ENCODE assay signal across 11 cellular contexts in the genomic region with DNA sequence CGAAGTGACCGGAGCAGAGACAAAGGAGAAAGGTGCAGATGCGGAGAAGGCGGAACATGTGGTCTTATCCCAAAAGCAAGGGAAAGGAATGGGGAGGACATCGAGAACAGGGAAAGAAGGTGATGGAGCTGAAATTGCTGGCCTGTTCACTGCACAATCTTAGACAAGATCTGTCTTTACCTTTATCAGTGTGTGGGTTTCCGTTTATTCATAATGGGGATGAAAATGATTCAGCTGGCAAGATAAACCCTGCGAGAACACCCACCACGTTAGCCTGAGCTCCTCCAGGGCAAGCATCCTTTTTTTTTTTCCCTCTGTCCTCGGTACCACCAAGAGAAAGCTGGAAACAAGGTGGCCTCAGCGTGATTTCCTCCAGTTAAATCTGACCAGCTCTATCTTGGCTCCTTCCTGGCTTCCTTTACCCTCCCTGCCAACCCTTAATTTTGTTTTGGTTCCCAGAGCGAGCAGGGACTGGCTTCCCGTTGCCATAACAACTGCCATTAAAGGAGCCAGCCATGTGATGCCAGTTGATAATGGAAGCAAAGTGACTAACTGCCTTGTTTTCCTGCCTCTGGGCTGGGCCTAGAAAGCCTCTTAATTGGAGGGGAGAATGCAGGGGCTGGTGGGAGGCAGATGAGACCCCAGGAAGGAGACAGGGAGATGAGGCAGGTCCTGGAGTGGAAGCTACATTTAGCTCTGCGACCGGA. TPM values are rescaled to one million over a fixed set of nuclear protein-coding genes. Genes with fewer than 3 reads are reported as not detected.
A peak's percentile ranks its signal among the peaks of the same experiment; 100 is the strongest.
DNase-seq lines count a peak whose midpoint lies in the region; ATAC-seq and TF ChIP-seq lines count a peak whose summit lies in the region.
"Had no signal": no experiment of that assay in that cellular context is flagged by ENCODE, and none has a peak within 500 bp of the region (broad histone marks: within the 10 kb centered on the region; RNA-seq: fewer than 3 reads in every experiment).

No MANE protein-coding gene starts in this region.

- H3K9me3 Mint-ChIP-seq in activated naive CD4-positive, alpha-beta T cell treated with anti-CD3 and anti-CD28 coated beads, Interleukin-2, amount 10 ng/mL, durations not matched to agents 7 days and 5 days, result peaks cover 3% of the 10 kb centered on the region

- no peak overlapping the region for H3K4me3 ChIP-seq in esophagus muscularis mucosa
- H3K4me3 ChIP-seq in rectal smooth muscle tissue (ENCODE audit: low read length), result no peak overlapping the region

- no peak for ATAC-seq in GM18870 (IDR thresholded peaks at IDR 0.05; ENCODE audit: unreplicated experiment)
- ATAC-seq in GM18520 (IDR thresholded peaks at IDR 0.05; ENCODE audit: unreplicated experiment), result no peak

- H3K36me3 ChIP-seq in esophagus muscularis mucosa (no peaks in the 10 kb centered on the region), rectal smooth muscle tissue (ENCODE audit: control insufficient read depth, insufficient read depth, low read length) (no peaks in the 10 kb centered on the region)

- H3K27me3 ChIP-seq in esophagus muscularis mucosa (no peaks in the 10 kb centered on the region), rectal smooth muscle tissue (ENCODE audit: control insufficient read depth, insufficient read depth, low read length) (no peaks in the 10 kb centered on the region)

- H3K27me3 Mint-ChIP-seq in activated naive CD4-positive, alpha-beta T cell treated with anti-CD3 and anti-CD28 coated beads, Interleukin-2, amount 10 ng/mL, durations not matched to agents 7 days and 5 days, result peaks cover 30% of the 10 kb centered on the region

- TF ChIP-seq EP300 in esophagus muscularis mucosa (IDR thresholded peaks at IDR 0.05), result no peak

- TF ChIP-seq CTCF in esophagus muscularis mucosa (IDR thresholded peaks at IDR 0.05), result no peak

- peaks cover 37 to 57% (median 53%) of the 10 kb centered on the region in 4 donors for H3K4me1 ChIP-seq in esophagus muscularis mucosa
- H3K4me1 ChIP-seq in rectal smooth muscle tissue (ENCODE audit: control insufficient read depth, insufficient read depth, low read length), result peaks cover 12% of the 10 kb centered on the region

- no peak overlapping the region for H3K4me3 Mint-ChIP-seq in activated naive CD4-positive, alpha-beta T cell treated with anti-CD3 and anti-CD28 coated beads, Interleukin-2, amount 10 ng/mL, durations not matched to agents 7 days and 5 days
- H3K4me3 Mint-ChIP-seq: naive B cell had no signal

- intact Hi-C loops in esophagus muscularis mucosa (cut with DNase I), result no loop called here

- peaks cover 3% of the 10 kb centered on the region for H3K4me1 Mint-ChIP-seq in activated naive CD4-positive, alpha-beta T cell treated with anti-CD3 and anti-CD28 coated beads, Interleukin-2, amount 10 ng/mL, durations not matched to agents 7 days and 5 days

- no peaks in the 10 kb centered on the region for H3K36me3 Mint-ChIP-seq in activated naive CD4-positive, alpha-beta T cell treated with anti-CD3 and anti-CD28 coated beads, Interleukin-2, amount 10 ng/mL, durations not matched to agents 7 days and 5 days
- H3K36me3 Mint-ChIP-seq: naive B cell had no signal

- no peak for TF ChIP-seq POLR2A in esophagus muscularis mucosa (IDR thresholded peaks at IDR 0.05; ENCODE audit: low read depth)

- DNase-seq in H4 (ENCODE audit: low spot score) (peak; percentile 58), NCI-H748 (lab: John Stamatoyannopoulos, UW; ENCODE audit: unreplicated experiment) (peak; percentile 91), esophagus muscularis mucosa (ENCODE audit: extremely low spot score) (no peak)
- no peak for DNase-seq in activated naive CD4-positive, alpha-beta T cell treated with anti-CD3 and anti-CD28 coated beads, Interleukin-2, amount 10 ng/mL, durations not matched to agents 7 days and 5 days
- DNase-seq in effector CD4-positive, alpha-beta T cell, result no peak
- DNase-seq: activated naive CD4-positive, alpha-beta T cell treated with Interleukin-2 at 50 U/mL for 16 hours; naive B cell; NCI-H2171 treated with DMSO at 0.1 percent for 48 hours had no signal

- WGBS in esophagus muscularis mucosa, result 63% methylated on average over 14 of the region's 14 CpGs

- CTCF ChIA-PET in activated naive CD4-positive, alpha-beta T cell treated with anti-CD3 and anti-CD28 coated beads, Interleukin-2, amount 10 ng/mL, durations not matched to agents 7 days and 5 days (lab: Charles Lee), result interaction anchor here (1.0 kb wide), 1 partner anchor 40 kb away, joined by 3 read pairs; no protein-coding TSS in a partner anchor

- no peak overlapping the region for H3K9ac ChIP-seq in rectal smooth muscle tissue (ENCODE audit: low read length)

- H3K27ac Mint-ChIP-seq in activated naive CD4-positive, alpha-beta T cell treated with anti-CD3 and anti-CD28 coated beads, Interleukin-2, amount 10 ng/mL, durations not matched to agents 7 days and 5 days, result no peak overlapping the region

- H3K27ac ChIP-seq in esophagus muscularis mucosa (replicated peaks in 1 of 4), result peak overlapping the region; percentile 27 to 61 (median 36)
- H3K27ac ChIP-seq in rectal smooth muscle tissue (ENCODE audit: low read depth, low read length), result peak overlapping the region; percentile 3

- H3K9me3 ChIP-seq in esophagus muscularis mucosa, result no peaks in the 10 kb centered on the region

RNA-seq across cellular contexts. Expression of a gene that starts 4.2 kb away (rescaled TPM):
- 0.23 TPM in 1 of 2 replicates, not detected in the other for total RNA-seq in H4 (2014; rRNA removed; shearing (Covaris generic))
- total RNA-seq in esophagus muscularis mucosa, result 1 to 10 TPM; 1.2 to 2.2 (median 1.6) TPM

RNA-seq across cellular contexts. Expression of a gene that starts 35.7 kb away (rescaled TPM):
- not detected in 2 replicates for total RNA-seq in H4 (2014; rRNA removed; shearing (Covaris generic))
- total RNA-seq in esophagus muscularis mucosa, result not detected

Comparison
In these comparisons a context has a peak if more than half of its experiments do, and no peak if none do; other contexts are left out.
1. DNase-seq: peak in H4 (single experiment) and NCI-H748 (single experiment); none in esophagus muscularis mucosa (single experiment), activated naive CD4-positive, alpha-beta T cell treated with anti-CD3 and anti-CD28 coated beads, Interleukin-2, amount 10 ng/mL, durations not matched to agents 7 days and 5 days (single experiment) and effector CD4-positive, alpha-beta T cell (single experiment).